Comparison of ENCODE assay signal across 14 cellular contexts in the genomic region with DNA sequence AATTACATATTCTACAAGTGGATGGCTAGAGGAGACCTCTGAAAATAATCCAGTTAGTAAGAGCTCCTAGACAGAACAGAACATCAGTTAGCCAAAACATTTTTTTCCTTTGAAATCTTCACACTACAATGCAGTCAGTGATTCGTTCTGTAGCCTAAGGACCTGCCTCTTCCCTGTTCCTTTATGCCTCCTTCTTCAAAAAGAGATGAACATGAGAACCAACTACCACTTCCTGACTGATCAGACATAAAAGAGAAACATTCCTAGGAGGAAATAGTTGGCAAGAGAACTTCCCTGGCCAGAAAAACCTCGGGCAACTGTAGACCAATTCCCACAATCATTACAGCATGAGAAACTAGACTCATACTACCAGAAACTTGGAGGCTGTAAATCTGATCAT. TPM values are rescaled to one million over a fixed set of nuclear protein-coding genes. Genes with fewer than 3 reads are reported as not detected.
DNase-seq lines count a peak whose midpoint lies in the region; ATAC-seq, FAIRE-seq and TF ChIP-seq lines count a peak whose summit lies in the region.
"Had no signal": no experiment of that assay in that cellular context is flagged by ENCODE, and none has a peak within 500 bp of the region (broad histone marks: within the 10 kb centered on the region; RNA-seq: fewer than 3 reads in every experiment).

No MANE protein-coding gene starts in this region.

- no peaks in the 10 kb centered on the region for H3F3A ChIP-seq in PC-3 (ENCODE audit: low read length, unreplicated experiment)

- dilution Hi-C loops in endothelial cell of umbilical vein (cut with MboI; ENCODE audit: extremely low pct_ligation_motif_present, low sequenced_read_pairs) = no loop called here

- no peak for TF ChIP-seq POLR2A in endothelial cell of umbilical vein (IDR thresholded peaks at IDR 0.05; ENCODE audit: low read depth, low read length)

- BruUV-seq in PC-3 (replicated peaks; lab: Mats Ljungman, UMichigan) = no TSS peak
- BruUV-seq in endothelial cell of umbilical vein (replicated peaks; lab: Mats Ljungman, UMichigan) = no TSS peak

- H3K4me1 ChIP-seq in PC-3 (ENCODE audit: insufficient read depth, low read length) = peaks cover 9% of the 10 kb centered on the region
- H3K4me1 ChIP-seq in endothelial cell of umbilical vein (ENCODE audit: control insufficient read depth, extremely low read depth, insufficient read depth, low read length) = peaks cover 16% of the 10 kb centered on the region
- H3K4me1 ChIP-seq in naive thymus-derived CD4-positive, alpha-beta T cell (ENCODE audit: control insufficient read depth in 2 of 2, insufficient read depth in 2 of 2, low read length in 2 of 2) = no peaks in the 10 kb centered on the region

- H3K9me3 Mint-ChIP-seq in naive thymus-derived CD4-positive, alpha-beta T cell = no peaks in the 10 kb centered on the region
- H3K9me3 Mint-ChIP-seq: CD8-positive, alpha-beta T cell had no signal

- H4K20me1 ChIP-seq in PC-3 (ENCODE audit: low read length) = no peaks in the 10 kb centered on the region
- peaks cover 2% of the 10 kb centered on the region for H4K20me1 ChIP-seq in endothelial cell of umbilical vein (replicated peaks; ENCODE audit: control insufficient read depth, extremely low read depth, insufficient read depth, low read length)

- no peaks in the 10 kb centered on the region for H3K9me2 ChIP-seq in PC-3 (replicated peaks; ENCODE audit: low read length)

- H3K27me3 ChIP-seq in PC-3 (ENCODE audit: low read length) = no peaks in the 10 kb centered on the region
- H3K27me3 ChIP-seq in endothelial cell of umbilical vein (ENCODE audit: control insufficient read depth in 2 of 2, insufficient read depth in 2 of 2, low read length in 2 of 2) = no peaks in the 10 kb centered on the region
- no peaks in the 10 kb centered on the region for H3K27me3 ChIP-seq in naive thymus-derived CD4-positive, alpha-beta T cell (ENCODE audit: control insufficient read depth in 2 of 2, insufficient read depth in 2 of 2, low read length in 2 of 2)

- no peaks in the 10 kb centered on the region for H3K79me2 ChIP-seq in PC-3 (ENCODE audit: low read length)
- peaks cover 37% of the 10 kb centered on the region for H3K79me2 ChIP-seq in endothelial cell of umbilical vein (ENCODE audit: control insufficient read depth, insufficient read depth, low read length)

- CTCF ChIA-PET in PC-3 (lab: Charles Lee) = no interaction called here
- CTCF ChIA-PET in endothelial cell of umbilical vein (lab: Charles Lee) = interaction anchor here (0.9 to 1.9 kb wide), 5 partner anchors 9 to 67 kb away, joined by 3 to 6 read pairs (median 3); partner anchors contain the start of gene ITPR2
- CTCF ChIA-PET in naive thymus-derived CD4-positive, alpha-beta T cell (lab: Charles Lee) = no interaction called here

- H3K9me3 ChIP-seq in PC-3 (ENCODE audit: low read length) (no peaks in the 10 kb centered on the region), endothelial cell of umbilical vein (replicated peaks; ENCODE audit: control insufficient read depth, insufficient read depth, low read length) (no peaks in the 10 kb centered on the region)
- H3K9me3 ChIP-seq in naive thymus-derived CD4-positive, alpha-beta T cell (ENCODE audit: control insufficient read depth in 2 of 3, low read length in 3 of 3) = no peaks in the 10 kb centered on the region

- peak; percentile 75 for ATAC-seq in PC-3
- ATAC-seq in naive thymus-derived CD4-positive, alpha-beta T cell = no peak
- ATAC-seq: CD8-positive, alpha-beta T cell; K562 had no signal

- H3K27ac ChIP-seq in PC-3 (ENCODE audit: low read length) (no peak overlapping the region), endothelial cell of umbilical vein (ENCODE audit: insufficient read depth, low read depth, low read length) (no peak overlapping the region)
- H3K27ac ChIP-seq in naive thymus-derived CD4-positive, alpha-beta T cell (ENCODE audit: low read depth, low read length) = no peak overlapping the region

- H3K9me1 ChIP-seq in endothelial cell of umbilical vein (replicated peaks; ENCODE audit: control insufficient read depth, extremely low read depth, insufficient read depth, low read length) = no peaks in the 10 kb centered on the region

- H3K27me3 Mint-ChIP-seq in naive thymus-derived CD4-positive, alpha-beta T cell = no peaks in the 10 kb centered on the region

- POLR2A ChIA-PET in PC-3 (lab: Charles Lee; ENCODE audit: unreplicated experiment) = no interaction called here
- POLR2A ChIA-PET in endothelial cell of umbilical vein (lab: Charles Lee) = interaction anchor here (0.5 kb wide), 1 partner anchor 43 kb away, joined by 3 read pairs; no protein-coding TSS in a partner anchor
- POLR2A ChIA-PET in naive thymus-derived CD4-positive, alpha-beta T cell (lab: Charles Lee) = no interaction called here

- H3K36me3 Mint-ChIP-seq in naive thymus-derived CD4-positive, alpha-beta T cell = peaks cover 3 to 36% (median 11%) of the 10 kb centered on the region in 5 donors

- H3K36me3 ChIP-seq in PC-3 (ENCODE audit: low read depth, low read length) (no peaks in the 10 kb centered on the region), endothelial cell of umbilical vein (ENCODE audit: control insufficient read depth in 2 of 2, extremely low read depth in 1 of 2, insufficient read depth in 2 of 2, low read length in 2 of 2) (peaks cover 0 to 2% of the 10 kb centered on the region in 2 experiments)
- H3K36me3 ChIP-seq in naive thymus-derived CD4-positive, alpha-beta T cell (ENCODE audit: control insufficient read depth in 2 of 3, insufficient read depth in 3 of 3, low read length in 3 of 3) = no peaks in the 10 kb centered on the region

- H3K4me3 ChIP-seq in PC-3 (ENCODE audit: low read length) = no peak overlapping the region
- H3K4me3 ChIP-seq in endothelial cell of umbilical vein (replicated peaks in 1 of 3; ENCODE audit: insufficient read depth in 1 of 3, low read depth in 1 of 3, low read length in 3 of 3) = no peak overlapping the region
- H3K4me3 ChIP-seq in naive thymus-derived CD4-positive, alpha-beta T cell (ENCODE audit: low read length) = no peak overlapping the region
- H3K4me3 ChIP-seq: K562 had no signal

- no peak for FAIRE-seq in endothelial cell of umbilical vein (lab: Jason Lieb, UNC)
- FAIRE-seq: K562 had no signal

- no peak overlapping the region for H3K9ac ChIP-seq in PC-3 (ENCODE audit: low read length)
- no peak overlapping the region for H3K9ac ChIP-seq in endothelial cell of umbilical vein (replicated peaks; ENCODE audit: extremely low read depth, insufficient read depth, low read length)

- no peak overlapping the region for H3K27ac Mint-ChIP-seq in naive thymus-derived CD4-positive, alpha-beta T cell
- H3K27ac Mint-ChIP-seq: CD8-positive, alpha-beta T cell had no signal

- TF ChIP-seq CTCF in PC-3 (conservative IDR thresholded peaks at IDR 0.05; ENCODE audit: low read depth, low read length) (no peak), endothelial cell of umbilical vein (IDR thresholded peaks at IDR 0.05; ENCODE audit: extremely low read depth in 1 of 2, insufficient read depth in 1 of 2, low read depth in 1 of 2, low read length in 2 of 2) (no peak)

- no peak overlapping the region for H3K4me3 Mint-ChIP-seq in naive thymus-derived CD4-positive, alpha-beta T cell
- H3K4me3 Mint-ChIP-seq: CD8-positive, alpha-beta T cell had no signal

- intact Hi-C loops in PC-3 (cut with micrococcal nuclease) = no loop called here
- intact Hi-C loops in endothelial cell of umbilical vein (cut with micrococcal nuclease) = no loop called here
- intact Hi-C loops in naive thymus-derived CD4-positive, alpha-beta T cell (cut with micrococcal nuclease) = no loop called here

- H3K4me2 ChIP-seq in PC-3 (ENCODE audit: low read length) (peak overlapping the region; percentile 4; the same call in 1 of the 2 replicates), endothelial cell of umbilical vein (ENCODE audit: insufficient read depth, low read length) (peak overlapping the region; percentile 14)

- peak; percentile 78 for DNase-seq in EH (ENCODE audit: low read depth)
- peak; percentile 70 for DNase-seq in PC-3
- peak; percentile 26 for DNase-seq in endothelial cell of umbilical vein (ENCODE audit: low read depth, low spot score)
- DNase-seq in myocyte (ENCODE audit: low read depth) = peak; percentile 39
- no peak for DNase-seq in NCI-H1930 (lab: John Stamatoyannopoulos, UW)
- no peak for DNase-seq in hypothalamus (lab: John Stamatoyannopoulos, UW)
- DNase-seq in germinal center (ENCODE audit: low spot score) = no peak
- DNase-seq in naive thymus-derived CD4-positive, alpha-beta T cell = no peak
- DNase-seq: activated CD4-positive, alpha-beta T cell treated with anti-CD3 and anti-CD28 coated beads for 48 hours; CD8-positive, alpha-beta T cell; H7; mesendoderm; NCI-H2029 treated with DMSO at 0.1 percent for 48 hours had no signal

- peaks cover 18 to 57% (median 41%) of the 10 kb centered on the region in 7 donors for H3K4me1 Mint-ChIP-seq in naive thymus-derived CD4-positive, alpha-beta T cell

- H2AFZ ChIP-seq in PC-3 (ENCODE audit: low read length) (peak overlapping the region; percentile 51), endothelial cell of umbilical vein (ENCODE audit: low read depth, low read length) (no peak overlapping the region)

TF ChIP-seq in endothelial cell of umbilical vein, 7 proteins besides CTCF, POLR2A, EP300 and RAD21 (continues in another document):
- no peak for TF ChIP-seq EZH2 (IDR thresholded peaks at IDR 0.05; ENCODE audit: borderline replicate concordance, low read depth, low read length, severe bottlenecking)
- TF ChIP-seq, protein P1, sequence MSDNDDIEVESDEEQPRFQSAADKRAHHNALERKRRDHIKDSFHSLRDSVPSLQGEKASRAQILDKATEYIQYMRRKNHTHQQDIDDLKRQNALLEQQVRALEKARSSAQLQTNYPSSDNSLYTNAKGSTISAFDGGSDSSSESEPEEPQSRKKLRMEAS (IDR thresholded peaks at IDR 0.05; ENCODE audit: insufficient read depth, insufficient read length) = no peak
- TF ChIP-seq POLR2AphosphoS5 (IDR thresholded peaks at IDR 0.05; ENCODE audit: insufficient read depth, low read depth, low read length) = no peak
- TF ChIP-seq JUN (IDR thresholded peaks at IDR 0.05; ENCODE audit: borderline replicate concordance, insufficient read depth, insufficient read length, low read depth) = no peak
- no peak for TF ChIP-seq MYC (IDR thresholded peaks at IDR 0.05; ENCODE audit: low read depth, low read length)

RNA-seq across cellular contexts. Expression of gene ITPR2, which starts 29.4 kb away (rescaled TPM):
- 4.0 and 10.2 TPM in 2 replicates for total RNA-seq in PC-3 (2014; rRNA removed)
- 86.8 and 88.5 TPM in 2 replicates for total RNA-seq in endothelial cell of umbilical vein
- 8.7 and 16.2 TPM in 2 replicates for polyA plus RNA-seq in endothelial cell of umbilical vein
- polyA plus RNA-seq in endothelial cell of umbilical vein (2011; cell fraction: cytosol; rRNA removed) = 16.2 and 17.4 TPM in 2 replicates
- polyA plus RNA-seq in endothelial cell of umbilical vein (2011; cell fraction: nucleus; rRNA removed) = 41.9 and 52.4 TPM in 2 replicates
- 72.6 and 81.9 TPM in 2 replicates for polyA plus RNA-seq in endothelial cell of umbilical vein (2012)
- polyA minus RNA-seq in endothelial cell of umbilical vein = 136 and 148 TPM in 2 replicates
- 18.2 TPM for polyA minus RNA-seq in endothelial cell of umbilical vein (2011; cell fraction: cytosol; rRNA and poly(A)+ RNA removed)
- 292 and 418 TPM in 2 replicates for polyA minus RNA-seq in endothelial cell of umbilical vein (2011; cell fraction: nucleus; rRNA and poly(A)+ RNA removed)
- 5.8 and 8.9 TPM in 2 replicates for total RNA-seq in myocyte
- polyA plus RNA-seq in myocyte (2012) = 1.9 TPM
- total RNA-seq in naive thymus-derived CD4-positive, alpha-beta T cell = 10 to 100 TPM; 44.9 to 71.5 (median 59.2) TPM
- 10 to 100 TPM; 11.3 to 15.5 TPM for polyA plus RNA-seq in naive thymus-derived CD4-positive, alpha-beta T cell

Comparison
In these comparisons a context has a peak if more than half of its experiments do, and no peak if none do; other contexts are left out.
1. DNase-seq: peak in EH (single experiment), PC-3 (single experiment), endothelial cell of umbilical vein (single experiment) and myocyte (single experiment); none in NCI-H1930 (0 of 2), hypothalamus (0 of 51), germinal center (single experiment) and naive thymus-derived CD4-positive, alpha-beta T cell (0 of 9).